Comparison of ENCODE assay signal across 8 cellular contexts in genomic region chr14:51860164-51860835, GRCh38. TPM values are rescaled to one million over a fixed set of nuclear protein-coding genes. Genes with fewer than 3 reads are reported as not detected.
DNase-seq lines count a peak whose midpoint lies in the region; ATAC-seq, FAIRE-seq and TF ChIP-seq lines count a peak whose summit lies in the region.

TSS of gene GNG2 (plus strand) at chr14:51860612. CDS start at chr14:51950679, 90,067 bp downstream.

- H3K9me3 ChIP-seq in DND-41 (ENCODE audit: insufficient read depth, low read length, severe bottlenecking) = no peaks in the 10 kb centered on the region
- no peaks in the 10 kb centered on the region for H3K9me3 ChIP-seq in SJCRH30 (replicated peaks)
- H3K9me3 ChIP-seq in neuronal stem cell (replicated peaks in 1 of 2; ENCODE audit: control insufficient read depth in 2 of 2, insufficient read depth in 1 of 2, low read depth in 1 of 2, low read length in 2 of 2) = peaks cover 2 to 5% of the 10 kb centered on the region in 2 donors
- H3K9me3 ChIP-seq in subcutaneous abdominal adipose tissue (ENCODE audit: control insufficient read depth in 5 of 5, low read length in 5 of 5) = no peaks in the 10 kb centered on the region

- no peak for TF ChIP-seq CTCF in DND-41 (IDR thresholded peaks at IDR 0.05; ENCODE audit: borderline replicate concordance, extremely low read depth, low read length, poor library complexity, severe bottlenecking)

- H3K4me2 ChIP-seq in DND-41 (ENCODE audit: insufficient read depth, low read length) (peak within 1 kb of the TSS; percentile 84), neuronal stem cell (ENCODE audit: insufficient read depth, low read length, poor library complexity, severe bottlenecking) (peak within 1 kb of the TSS; percentile 62)

- H3K79me1 ChIP-seq in neuronal stem cell (ENCODE audit: low read depth, low read length) = no peaks in the 10 kb centered on the region

- no peak within 1 kb of the TSS for H2BK12ac ChIP-seq in neuronal stem cell (ENCODE audit: low read length)

- H4K91ac ChIP-seq in neuronal stem cell (ENCODE audit: low read depth, low read length, poor library complexity) = no peak within 1 kb of the TSS

- no peak within 1 kb of the TSS for H4K8ac ChIP-seq in neuronal stem cell (ENCODE audit: low read depth, low read length)

- no peak for FAIRE-seq in frontal cortex (lab: Jason Lieb, UNC)

- H3K4me1 ChIP-seq in DND-41 (ENCODE audit: insufficient read depth, low read length) = peaks cover 44% of the 10 kb centered on the region
- H3K4me1 ChIP-seq in SJCRH30 = peaks cover 4% of the 10 kb centered on the region; the same call in 1 of the 2 replicates
- H3K4me1 ChIP-seq in neuronal stem cell (ENCODE audit: control insufficient read depth in 2 of 2, insufficient read depth in 1 of 2, low read depth in 1 of 2, low read length in 2 of 2) = peaks cover 14 to 31% of the 10 kb centered on the region in 2 donors
- peaks cover 4 to 66% (median 56%) of the 10 kb centered on the region in 5 donors for H3K4me1 ChIP-seq in subcutaneous abdominal adipose tissue (ENCODE audit: control insufficient read depth in 5 of 5, insufficient read depth in 5 of 5, low read length in 5 of 5)

- H3K9ac ChIP-seq in DND-41 (ENCODE audit: low read depth, low read length) = peak within 1 kb of the TSS; percentile 75
- H3K9ac ChIP-seq in neuronal stem cell (ENCODE audit: low read depth, low read length, poor library complexity) = peak within 1 kb of the TSS; percentile 38
- peak within 1 kb of the TSS; percentile 64 to 87 (median 75) for H3K9ac ChIP-seq in subcutaneous abdominal adipose tissue (ENCODE audit: low read length in 5 of 5)

- no peak within 1 kb of the TSS for H2BK120ac ChIP-seq in neuronal stem cell (ENCODE audit: low read depth, low read length)

- no peak within 1 kb of the TSS for H3K14ac ChIP-seq in neuronal stem cell (ENCODE audit: low read length)

- H3K27me3 ChIP-seq in DND-41 (ENCODE audit: insufficient read depth, low read length, poor library complexity) (no peaks in the 10 kb centered on the region), SJCRH30 (no peaks in the 10 kb centered on the region), neuronal stem cell (ENCODE audit: control insufficient read depth in 3 of 3, insufficient read depth in 3 of 3, low read depth in 1 of 3, low read length in 3 of 3) (no peaks in the 10 kb centered on the region), subcutaneous abdominal adipose tissue (ENCODE audit: control insufficient read depth in 5 of 5, insufficient read depth in 4 of 5, low read length in 5 of 5) (no peaks in the 10 kb centered on the region)

- H3K79me2 ChIP-seq in DND-41 (ENCODE audit: insufficient read depth, low read length) = peaks cover 48% of the 10 kb centered on the region

- no peak within 1 kb of the TSS for H2AK5ac ChIP-seq in neuronal stem cell (ENCODE audit: low read depth, low read length)

- H3K27ac ChIP-seq in DND-41 (ENCODE audit: low read length) (peak within 1 kb of the TSS; percentile 93), SJCRH30 (no peak within 1 kb of the TSS), neuronal stem cell (replicated peaks; ENCODE audit: low read length) (peak within 1 kb of the TSS; percentile 54), subcutaneous abdominal adipose tissue (ENCODE audit: low read depth, low read length) (peak within 1 kb of the TSS; percentile 79)

- DNase-seq in DND-41 (peak; percentile 93), LHCN-M2 (ENCODE audit: low read depth) (peak; percentile 88), SJCRH30 (peak; percentile 15 to 29), frontal cortex (ENCODE audit: low spot score in 2 of 2) (peak in 1 of 2 donors; percentile 32), neuronal stem cell (ENCODE audit: low spot score) (peak; percentile 56)
- DNase-seq in activated gamma-delta T cell treated with anti-CD3 and anti-CD28 coated beads, Interleukin-2, amount 50 U/mL, for 16 hours (ENCODE audit: low read depth) = peak; percentile 65

- WGBS in neuronal stem cell (ENCODE audit: extremely low coverage in 2 of 2, insufficient read length in 2 of 2, insufficient replicate concordance in 1 of 2), 2 donors = no CpG with 5 or more reads among the region's 22 CpGs

- H3K4me3 ChIP-seq in DND-41 (ENCODE audit: low read depth in 1 of 2, low read length in 2 of 2) = peak within 1 kb of the TSS; percentile 45 to 72
- peak within 1 kb of the TSS; percentile 41 for H3K4me3 ChIP-seq in SJCRH30
- peak within 1 kb of the TSS; percentile 75 to 80 for H3K4me3 ChIP-seq in neuronal stem cell (ENCODE audit: low read length in 2 of 2)
- peak within 1 kb of the TSS; percentile 72 to 88 (median 84) for H3K4me3 ChIP-seq in subcutaneous abdominal adipose tissue (ENCODE audit: low read depth in 1 of 5, low read length in 5 of 5)

- H2BK15ac ChIP-seq in neuronal stem cell (ENCODE audit: low read length) = peak within 1 kb of the TSS; percentile 28

- H4K20me1 ChIP-seq in DND-41 (ENCODE audit: insufficient read depth, low read length) = no peaks in the 10 kb centered on the region; the same call in 1 of the 2 replicates

- no peak within 1 kb of the TSS for H3K4ac ChIP-seq in neuronal stem cell (ENCODE audit: low read length)

- H2AFZ ChIP-seq in DND-41 (ENCODE audit: low read depth, low read length) (peak within 1 kb of the TSS; percentile 65), neuronal stem cell (ENCODE audit: low read length) (peak within 1 kb of the TSS; percentile 78)

- H2BK5ac ChIP-seq in neuronal stem cell (ENCODE audit: low read length) = no peak within 1 kb of the TSS

- ATAC-seq in DND-41 (ENCODE audit: insufficient read depth, low read depth) (peak; percentile 97), GM21825 (IDR thresholded peaks at IDR 0.05; ENCODE audit: unreplicated experiment) (peak; percentile 85)

- H3K23ac ChIP-seq in neuronal stem cell (ENCODE audit: low read depth, low read length, poor library complexity) = no peak within 1 kb of the TSS

- H3K18ac ChIP-seq in neuronal stem cell (ENCODE audit: low read length) = peak within 1 kb of the TSS; percentile 79

- no peaks in the 10 kb centered on the region for H3K36me3 ChIP-seq in DND-41 (ENCODE audit: insufficient read depth, low read length)
- H3K36me3 ChIP-seq in SJCRH30 = no peaks in the 10 kb centered on the region
- no peaks in the 10 kb centered on the region for H3K36me3 ChIP-seq in neuronal stem cell (replicated peaks in 1 of 2; ENCODE audit: control insufficient read depth in 2 of 2, insufficient read depth in 2 of 2, low read length in 2 of 2)
- H3K36me3 ChIP-seq in subcutaneous abdominal adipose tissue (ENCODE audit: control insufficient read depth in 5 of 5, insufficient read depth in 5 of 5, low read length in 5 of 5) = no peaks in the 10 kb centered on the region

RNA-seq across cellular contexts. Expression of gene GNG2, which starts in this region (rescaled TPM):
- total RNA-seq in LHCN-M2 (2014; rRNA removed) (45.6 and 54.1 TPM in 2 replicates), frontal cortex (400 TPM)
- 9.2 TPM for polyA plus RNA-seq in LHCN-M2 (2012)
- total RNA-seq in SJCRH30 (2014; rRNA removed; shearing (Covaris generic)) = 0.15 and 0.43 TPM in 2 replicates
- 37.4 TPM for polyA plus RNA-seq in neuronal stem cell (2013, experiment 1 of 2)
- 39.0 TPM for polyA plus RNA-seq in neuronal stem cell (2013, experiment 2 of 2)

Comparison
In these comparisons a context has a peak if more than half of its experiments do, and no peak if none do; other contexts are left out.
1. RNA of gene GNG2 (total RNA-seq): 400 TPM in frontal cortex (single experiment) and 45.6 to 54.1 TPM in LHCN-M2; 0.15 to 0.43 TPM in SJCRH30; every median in the first group is over 10 times any median in the second.
2. Peak in DNase-seq and H3K4me3 ChIP-seq in SJCRH30; RNA of the gene not detected or under 1 TPM.
3. Peak in every context shown above with its lines, with median percentiles within 50 percentile points of each other: H3K4me3 ChIP-seq and H3K9ac ChIP-seq.